In the genomic region with DNA sequence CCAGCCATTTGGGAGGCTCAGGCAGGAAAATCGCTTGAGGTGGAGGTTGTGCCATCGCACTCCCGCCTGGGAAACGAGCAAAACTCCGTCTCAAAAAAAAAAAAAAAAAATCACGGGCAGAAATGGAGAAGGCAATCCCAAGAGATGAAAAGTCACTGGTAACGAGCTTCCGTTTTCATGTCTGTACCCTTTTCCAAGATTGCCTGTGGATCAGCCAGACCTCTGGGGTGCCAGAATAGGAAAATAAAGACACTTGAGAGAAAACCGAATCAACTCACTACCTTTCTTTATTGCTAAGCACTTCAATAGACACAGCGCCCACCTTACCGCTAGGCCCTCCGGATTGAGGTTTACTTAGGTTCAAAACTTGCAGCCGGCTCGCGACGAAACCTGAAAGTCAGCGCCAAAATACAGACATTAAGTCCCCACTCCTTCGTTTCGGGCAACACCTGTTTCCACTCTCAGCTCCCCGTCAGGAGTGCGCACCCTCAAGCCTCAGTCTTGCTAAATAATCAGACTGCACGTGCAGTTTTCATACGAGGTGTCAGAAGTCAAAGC, we compare ENCODE assay signal across 8 cellular contexts. TPM values are rescaled to one million over a fixed set of nuclear protein-coding genes. Genes with fewer than 3 reads are reported as not detected.
A peak's percentile ranks its signal among the peaks of the same experiment; 100 is the strongest.
DNase-seq lines count a peak whose midpoint lies in the region; ATAC-seq lines count a peak whose summit lies in the region.

No MANE protein-coding gene starts in this region.

- intact Hi-C loops in activated T-helper 2 cell treated with anti-CD3 and anti-CD28 coated beads, Interferon-gamma antibody, Interleukin-2, Interleukin-4, amounts not matched to agents 10 μg/mL and 5 μg/mL and 100 μg/mL, durations not matched to agents 14 hours and 24 hours and 36 hours (cut with micrococcal nuclease): loop anchor here (1.0 to 10.0 kb wide), 3 partner anchors 60 to 360 kb away; a partner anchor contains a TSS

- H3K4me1 Mint-ChIP-seq in activated T-helper 2 cell treated with anti-CD3 and anti-CD28 coated beads, Interferon-gamma antibody, Interleukin-2, Interleukin-4, amounts not matched to agents 10 μg/mL and 5 μg/mL and 100 μg/mL, durations not matched to agents 14 hours and 24 hours and 36 hours (ENCODE audit: low read depth): peaks cover 25% of the 10 kb centered on the region

- H3K4me3 ChIP-seq in iPS-20b (ENCODE audit: low read length): peak overlapping the region; percentile 85
- peak overlapping the region; percentile 67 to 96 (median 92) for H3K4me3 ChIP-seq in subcutaneous abdominal adipose tissue (ENCODE audit: low read depth in 1 of 5, low read length in 5 of 5)

- H3K4me3 Mint-ChIP-seq in activated T-helper 2 cell treated with anti-CD3 and anti-CD28 coated beads, Interferon-gamma antibody, Interleukin-2, Interleukin-4, amounts not matched to agents 10 μg/mL and 5 μg/mL and 100 μg/mL, durations not matched to agents 14 hours and 24 hours and 36 hours (ENCODE audit: low read depth): peak overlapping the region; percentile 87

- H3K9ac ChIP-seq in iPS-20b (ENCODE audit: low read depth, low read length) (peak overlapping the region; percentile 96), subcutaneous abdominal adipose tissue (ENCODE audit: low read length in 5 of 5) (peak overlapping the region; percentile 75 to 94 (median 91))

- ATAC-seq in HG03139 (IDR thresholded peaks at IDR 0.05; ENCODE audit: unreplicated experiment): no peak
- no peak for ATAC-seq in HG02623 (IDR thresholded peaks at IDR 0.05; ENCODE audit: unreplicated experiment)

- H3K36me3 Mint-ChIP-seq in activated T-helper 2 cell treated with anti-CD3 and anti-CD28 coated beads, Interferon-gamma antibody, Interleukin-2, Interleukin-4, amounts not matched to agents 10 μg/mL and 5 μg/mL and 100 μg/mL, durations not matched to agents 14 hours and 24 hours and 36 hours (ENCODE audit: low read depth): peaks cover 53% of the 10 kb centered on the region

- H3K4me1 ChIP-seq in iPS-20b (ENCODE audit: insufficient read depth, low read length): peaks cover 19% of the 10 kb centered on the region
- peaks cover 10 to 93% (median 85%) of the 10 kb centered on the region in 5 donors for H3K4me1 ChIP-seq in subcutaneous abdominal adipose tissue (ENCODE audit: control insufficient read depth in 5 of 5, insufficient read depth in 5 of 5, low read length in 5 of 5)

- H3K27me3 Mint-ChIP-seq in activated T-helper 2 cell treated with anti-CD3 and anti-CD28 coated beads, Interferon-gamma antibody, Interleukin-2, Interleukin-4, amounts not matched to agents 10 μg/mL and 5 μg/mL and 100 μg/mL, durations not matched to agents 14 hours and 24 hours and 36 hours (ENCODE audit: low read depth): no peaks in the 10 kb centered on the region

- H3K27ac Mint-ChIP-seq in activated T-helper 2 cell treated with anti-CD3 and anti-CD28 coated beads, Interferon-gamma antibody, Interleukin-2, Interleukin-4, amounts not matched to agents 10 μg/mL and 5 μg/mL and 100 μg/mL, durations not matched to agents 14 hours and 24 hours and 36 hours: peak overlapping the region; percentile 82

- H3K9me3 ChIP-seq in iPS-20b (ENCODE audit: insufficient read depth, low read depth, low read length) (no peaks in the 10 kb centered on the region), subcutaneous abdominal adipose tissue (ENCODE audit: control insufficient read depth in 5 of 5, low read length in 5 of 5) (no peaks in the 10 kb centered on the region)

- H3K27ac ChIP-seq in iPS-20b (ENCODE audit: low read length) (peak overlapping the region; percentile 31), subcutaneous abdominal adipose tissue (ENCODE audit: low read depth, low read length) (peak overlapping the region; percentile 83)

- peak; percentile 82 for DNase-seq in activated CD8-positive, alpha-beta memory T cell treated with anti-CD3 and anti-CD28 coated beads, Interleukin-2, amount 50 U/mL, for 48 hours
- no peak for DNase-seq in activated CD8-positive, alpha-beta memory T cell treated with anti-CD3 and anti-CD28 coated beads for 24 hours
- DNase-seq in activated T-helper 2 cell treated with anti-CD3 and anti-CD28 coated beads, Interferon-gamma antibody, Interleukin-2, Interleukin-4, amounts not matched to agents 10 μg/mL and 5 μg/mL and 100 μg/mL, durations not matched to agents 14 hours and 24 hours and 36 hours (ENCODE audit: low spot score): no peak
- no peak for DNase-seq in D341Med (ENCODE audit: low spot score)

- peaks cover 7% of the 10 kb centered on the region; the same call in 1 of the 2 replicates for H3K27me3 ChIP-seq in iPS-20b (ENCODE audit: insufficient read depth, low read length)
- no peaks in the 10 kb centered on the region for H3K27me3 ChIP-seq in subcutaneous abdominal adipose tissue (ENCODE audit: control insufficient read depth in 5 of 5, insufficient read depth in 4 of 5, low read length in 5 of 5)

- no peaks in the 10 kb centered on the region for H3K9me3 Mint-ChIP-seq in activated T-helper 2 cell treated with anti-CD3 and anti-CD28 coated beads, Interferon-gamma antibody, Interleukin-2, Interleukin-4, amounts not matched to agents 10 μg/mL and 5 μg/mL and 100 μg/mL, durations not matched to agents 14 hours and 24 hours and 36 hours

- H3K36me3 ChIP-seq in iPS-20b (ENCODE audit: insufficient read depth, low read depth, low read length) (peaks cover 53% of the 10 kb centered on the region), subcutaneous abdominal adipose tissue (ENCODE audit: control insufficient read depth in 5 of 5, insufficient read depth in 5 of 5, low read length in 5 of 5) (peaks cover 0 to 13% (median 5%) of the 10 kb centered on the region in 5 donors)

RNA-seq across cellular contexts. Expression of a gene that starts 1.0 kb away (rescaled TPM):
- 69.8 and 70.7 TPM in 2 replicates for total RNA-seq in activated T-helper 2 cell treated with anti-CD3 and anti-CD28 coated beads, Interferon-gamma antibody, Interleukin-2, Interleukin-4, amounts not matched to agents 10 μg/mL and 5 μg/mL and 100 μg/mL, durations not matched to agents 14 hours and 24 hours and 36 hours

RNA-seq across cellular contexts. Expression of a gene that starts 6.2 kb away (rescaled TPM):
- total RNA-seq in activated T-helper 2 cell treated with anti-CD3 and anti-CD28 coated beads, Interferon-gamma antibody, Interleukin-2, Interleukin-4, amounts not matched to agents 10 μg/mL and 5 μg/mL and 100 μg/mL, durations not matched to agents 14 hours and 24 hours and 36 hours: 0.46 and 0.59 TPM in 2 replicates

RNA-seq across cellular contexts. Expression of a gene that starts 18.9 kb away (rescaled TPM):
- total RNA-seq in activated T-helper 2 cell treated with anti-CD3 and anti-CD28 coated beads, Interferon-gamma antibody, Interleukin-2, Interleukin-4, amounts not matched to agents 10 μg/mL and 5 μg/mL and 100 μg/mL, durations not matched to agents 14 hours and 24 hours and 36 hours: 86.9 and 94.4 TPM in 2 replicates

RNA-seq across cellular contexts. Expression of a gene that starts 41.8 kb away (rescaled TPM):
- total RNA-seq in activated T-helper 2 cell treated with anti-CD3 and anti-CD28 coated beads, Interferon-gamma antibody, Interleukin-2, Interleukin-4, amounts not matched to agents 10 μg/mL and 5 μg/mL and 100 μg/mL, durations not matched to agents 14 hours and 24 hours and 36 hours: 0.48 and 1.0 TPM in 2 replicates

RNA-seq across cellular contexts. Expression of a gene that starts 50.6 kb away (rescaled TPM):
- 54.3 and 56.4 TPM in 2 replicates for total RNA-seq in activated T-helper 2 cell treated with anti-CD3 and anti-CD28 coated beads, Interferon-gamma antibody, Interleukin-2, Interleukin-4, amounts not matched to agents 10 μg/mL and 5 μg/mL and 100 μg/mL, durations not matched to agents 14 hours and 24 hours and 36 hours
